In genomic region chr10:95290446-95290800, GRCh38 we compare ENCODE assay signal across 8 cellular contexts. TPM values are rescaled to one million over a fixed set of nuclear protein-coding genes. Genes with fewer than 3 reads are reported as not detected.
DNase-seq lines count a peak whose midpoint lies in the region; TF ChIP-seq lines count a peak whose summit lies in the region.

No MANE protein-coding gene starts in this region.

- peaks cover 57% of the 10 kb centered on the region for H3K4me1 Mint-ChIP-seq in activated naive CD4-positive, alpha-beta T cell treated with anti-CD3 and anti-CD28 coated beads, Interleukin-2, amount 10 ng/mL, durations not matched to agents 7 days and 5 days
- H3K4me1 Mint-ChIP-seq in IgD-negative memory B cell (peaks cover 65 to 73% (median 66%) of the 10 kb centered on the region in 3 donors), chondrocyte (ENCODE audit: low read depth) (peaks cover 52% of the 10 kb centered on the region), mesothelial cell of epicardium (peaks cover 38% of the 10 kb centered on the region)

- H3K36me3 Mint-ChIP-seq in activated naive CD4-positive, alpha-beta T cell treated with anti-CD3 and anti-CD28 coated beads, Interleukin-2, amount 10 ng/mL, durations not matched to agents 7 days and 5 days: peaks cover 2% of the 10 kb centered on the region
- H3K36me3 Mint-ChIP-seq in IgD-negative memory B cell: peaks cover 2% of the 10 kb centered on the region
- no peaks in the 10 kb centered on the region for H3K36me3 Mint-ChIP-seq in chondrocyte (ENCODE audit: low read depth)
- H3K36me3 Mint-ChIP-seq in mesothelial cell of epicardium: no peaks in the 10 kb centered on the region

- H3K9me3 Mint-ChIP-seq in activated naive CD4-positive, alpha-beta T cell treated with anti-CD3 and anti-CD28 coated beads, Interleukin-2, amount 10 ng/mL, durations not matched to agents 7 days and 5 days: no peaks in the 10 kb centered on the region
- H3K9me3 Mint-ChIP-seq in IgD-negative memory B cell (no peaks in the 10 kb centered on the region), chondrocyte (ENCODE audit: low read depth) (no peaks in the 10 kb centered on the region), mesothelial cell of epicardium (no peaks in the 10 kb centered on the region)

- TF ChIP-seq CTCF in chondrocyte (IDR thresholded peaks at IDR 0.05): no peak
- TF ChIP-seq CTCF in mesothelial cell of epicardium (IDR thresholded peaks at IDR 0.05; ENCODE audit: unreplicated experiment): no peak

- CTCF ChIA-PET in activated naive CD4-positive, alpha-beta T cell treated with anti-CD3 and anti-CD28 coated beads, Interleukin-2, amount 10 ng/mL, durations not matched to agents 7 days and 5 days (lab: Charles Lee): no interaction called here

- H3K4me3 Mint-ChIP-seq in activated naive CD4-positive, alpha-beta T cell treated with anti-CD3 and anti-CD28 coated beads, Interleukin-2, amount 10 ng/mL, durations not matched to agents 7 days and 5 days: peak overlapping the region; percentile 81
- H3K4me3 Mint-ChIP-seq in IgD-negative memory B cell: peak overlapping the region; percentile 78 to 95 (median 94)
- peak overlapping the region; percentile 89 for H3K4me3 Mint-ChIP-seq in chondrocyte (ENCODE audit: unreplicated experiment)
- peak overlapping the region; percentile 82 for H3K4me3 Mint-ChIP-seq in mesothelial cell of epicardium

- no peak for DNase-seq in activated naive CD4-positive, alpha-beta T cell treated with anti-CD3 and anti-CD28 coated beads, Interleukin-2, amount 10 ng/mL, durations not matched to agents 7 days and 5 days
- DNase-seq in activated naive CD4-positive, alpha-beta T cell treated with anti-CD3 and anti-CD28 coated beads, Interleukin-2, amount 50 U/mL, for 16 hours: no peak
- DNase-seq in chondrocyte (ENCODE audit: low spot score) (no peak), mesothelial cell of epicardium (ENCODE audit: low spot score in 2 of 2, unreplicated experiment in 2 of 2) (no peak), GDM1 (lab: John Stamatoyannopoulos, UW) (no peak), dedifferentiated amniotic fluid mesenchymal stem cell (ENCODE audit: extremely low spot score) (no peak), EL (no peak)

- H3K27ac Mint-ChIP-seq in activated naive CD4-positive, alpha-beta T cell treated with anti-CD3 and anti-CD28 coated beads, Interleukin-2, amount 10 ng/mL, durations not matched to agents 7 days and 5 days: no peak overlapping the region
- H3K27ac Mint-ChIP-seq in IgD-negative memory B cell: peak overlapping the region; percentile 93 to 98 (median 94)
- peak overlapping the region; percentile 77 for H3K27ac Mint-ChIP-seq in chondrocyte (ENCODE audit: unreplicated experiment)
- peak overlapping the region; percentile 98 for H3K27ac Mint-ChIP-seq in mesothelial cell of epicardium

- peaks cover 67% of the 10 kb centered on the region for H3K27me3 Mint-ChIP-seq in activated naive CD4-positive, alpha-beta T cell treated with anti-CD3 and anti-CD28 coated beads, Interleukin-2, amount 10 ng/mL, durations not matched to agents 7 days and 5 days
- H3K27me3 Mint-ChIP-seq in IgD-negative memory B cell (no peaks in the 10 kb centered on the region), chondrocyte (ENCODE audit: low read depth) (no peaks in the 10 kb centered on the region), mesothelial cell of epicardium (ENCODE audit: low read depth) (peaks cover 15% of the 10 kb centered on the region)

RNA-seq across cellular contexts. Expression of gene PDLIM1, which starts 0.4 kb away (rescaled TPM):
- polyA plus RNA-seq in IgD-negative memory B cell: 357 TPM
- 94.1 to 113 TPM (median 110 TPM) in 3 replicates for total RNA-seq in chondrocyte
- 121 to 131 TPM (median 122 TPM) in 3 replicates for total RNA-seq in mesothelial cell of epicardium
